20 cellular contexts compared by ENCODE assay signal in the genomic region with DNA sequence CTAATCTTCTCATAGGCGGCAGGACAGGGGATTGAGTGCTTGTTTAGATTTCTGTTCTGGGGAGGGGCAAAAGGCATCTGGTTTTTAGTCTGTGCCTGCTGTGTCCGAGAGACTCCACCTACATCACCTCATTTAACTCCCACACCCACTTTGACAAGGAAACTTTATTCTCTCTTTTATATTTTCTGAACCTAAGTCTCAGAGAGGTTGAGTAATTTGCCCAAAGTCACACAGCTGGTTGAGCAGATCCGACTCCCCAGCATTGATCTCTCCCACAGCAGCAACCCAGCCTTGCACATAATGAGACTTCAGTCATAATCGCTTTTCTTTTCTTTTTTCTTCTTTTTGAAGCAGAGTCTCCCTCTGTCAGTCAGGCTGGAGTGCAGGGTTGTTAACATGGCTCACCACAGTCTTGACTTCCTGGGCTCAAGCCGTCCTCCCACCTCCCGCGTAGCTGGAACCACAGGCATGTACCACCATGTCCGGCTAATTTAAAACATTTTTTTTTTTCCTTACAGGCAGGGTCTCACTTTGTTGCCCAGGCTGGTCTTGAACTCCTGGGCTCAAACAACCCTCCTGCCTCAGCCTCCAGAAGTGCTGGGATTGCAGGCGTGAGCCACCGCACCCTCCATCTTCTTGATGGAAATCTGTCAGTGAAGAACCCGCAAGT. TPM values are rescaled to one million over a fixed set of nuclear protein-coding genes. Genes with fewer than 3 reads are reported as not detected.
DNase-seq lines count a peak whose midpoint lies in the region; ATAC-seq and TF ChIP-seq lines count a peak whose summit lies in the region.
"Had no signal": no experiment of that assay in that cellular context is flagged by ENCODE, and none has a peak within 500 bp of the region (broad histone marks: within the 10 kb centered on the region; RNA-seq: fewer than 3 reads in every experiment).

No MANE protein-coding gene starts in this region.

- H3K9me3 ChIP-seq in SJSA1 (replicated peaks) = no peaks in the 10 kb centered on the region
- no peaks in the 10 kb centered on the region for H3K9me3 ChIP-seq in esophagus (ENCODE audit: control insufficient read depth in 2 of 2, insufficient read depth in 1 of 2, low read depth in 1 of 2, low read length in 1 of 2)
- H3K9me3 ChIP-seq in osteoblast (ENCODE audit: low read depth, low read length) = no peaks in the 10 kb centered on the region
- H3K9me3 ChIP-seq: adrenal gland, transverse colon had no signal

- H3K4me1 Mint-ChIP-seq in naive thymus-derived CD8-positive, alpha-beta T cell = peaks cover 0 to 6% (median 0%) of the 10 kb centered on the region in 4 donors
- H3K4me1 Mint-ChIP-seq: CD8-positive, alpha-beta memory T cell had no signal

- H3K4me1 ChIP-seq in SJSA1 (replicated peaks) (peaks cover 71% of the 10 kb centered on the region), esophagus (ENCODE audit: control insufficient read depth in 2 of 2, insufficient read depth in 2 of 2, low read length in 1 of 2) (peaks cover 0 to 5% of the 10 kb centered on the region in 2 donors), osteoblast (ENCODE audit: insufficient read depth, low read length) (peaks cover 27% of the 10 kb centered on the region)
- H3K4me1 ChIP-seq: adrenal gland, parathyroid adenoma, transverse colon had no signal

- no peaks in the 10 kb centered on the region for H3K36me3 Mint-ChIP-seq in naive thymus-derived CD8-positive, alpha-beta T cell

- no peak for TF ChIP-seq CTCF in osteoblast (IDR thresholded peaks at IDR 0.05; ENCODE audit: extremely low read depth, low read depth, low read length)

- H3K27me3 Mint-ChIP-seq in naive thymus-derived CD8-positive, alpha-beta T cell = peaks cover 0 to 5% (median 3%) of the 10 kb centered on the region in 5 donors

- no peak overlapping the region for H3K4me3 Mint-ChIP-seq in naive thymus-derived CD8-positive, alpha-beta T cell
- H3K4me3 Mint-ChIP-seq: activated CD8-positive, alpha-beta T cell treated with anti-CD3 and anti-CD28 coated beads for 36 hours; CD8-positive, alpha-beta memory T cell had no signal

- H3K4me3 ChIP-seq in SJSA1 = no peak overlapping the region
- no peak overlapping the region for H3K4me3 ChIP-seq in esophagus (ENCODE audit: low read depth in 1 of 2, low read length in 2 of 2)
- H3K4me3 ChIP-seq in osteoblast (ENCODE audit: insufficient read depth, low read length) = no peak overlapping the region
- H3K4me3 ChIP-seq: adrenal gland, coronary artery, transverse colon had no signal

- DNase-seq in DMS 273 (lab: John Stamatoyannopoulos, UW; ENCODE audit: unreplicated experiment) = peak; percentile 49
- DNase-seq in DMS 273 treated with DMSO at 0.1 percent for 48 hours (lab: John Stamatoyannopoulos, UW) = no peak
- DNase-seq in SJSA1 (ENCODE audit: low read depth in 1 of 2, low spot score in 2 of 2) = peak; percentile 93
- no peak for DNase-seq in osteoblast (ENCODE audit: insufficient read length, low spot score, missing footprints)
- DNase-seq in NCI-H2227 treated with DMSO at 0.1 percent for 48 hours (lab: John Stamatoyannopoulos, UW) = no peak
- DNase-seq in naive thymus-derived CD8-positive, alpha-beta T cell = no peak
- DNase-seq: activated CD8-positive, alpha-beta T cell treated with anti-CD3 and anti-CD28 coated beads for 36 hours; adrenal gland; CD8-positive, alpha-beta memory T cell; hypothalamus; KBM-7; NCI-H1417; NCI-H345; OCI-M1; transverse colon had no signal

- peaks cover 0 to 10% (median 0%) of the 10 kb centered on the region in 9 donors for H3K9me3 Mint-ChIP-seq in naive thymus-derived CD8-positive, alpha-beta T cell

- peak overlapping the region; percentile 52 for H2AFZ ChIP-seq in osteoblast (ENCODE audit: low read length)
- H2AFZ ChIP-seq: parathyroid adenoma had no signal

- POLR2A ChIA-PET in naive thymus-derived CD8-positive, alpha-beta T cell (lab: Charles Lee) = no interaction called here

- H3K27ac ChIP-seq in SJSA1 = peak overlapping the region; percentile 80
- peak overlapping the region; percentile 5 to 74 for H3K27ac ChIP-seq in esophagus (ENCODE audit: low read depth in 2 of 2, low read length in 1 of 2)
- H3K27ac ChIP-seq in osteoblast (ENCODE audit: low read depth, low read length) = no peak overlapping the region
- H3K27ac ChIP-seq: 22Rv1, adrenal gland, coronary artery, parathyroid adenoma, transverse colon had no signal

- no peaks in the 10 kb centered on the region for H4K20me1 ChIP-seq in osteoblast (ENCODE audit: insufficient read depth, low read length)

- WGBS in esophagus, 2 donors = 58 to 62% methylated on average over 11 of the region's 11 CpGs

- ATAC-seq in GM21723 (IDR thresholded peaks at IDR 0.05; ENCODE audit: unreplicated experiment) = no peak
- no peak for ATAC-seq in naive thymus-derived CD8-positive, alpha-beta T cell
- ATAC-seq: activated CD8-positive, alpha-beta T cell treated with anti-CD3 and anti-CD28 coated beads for 36 hours had no signal

- no peaks in the 10 kb centered on the region for H3K79me2 ChIP-seq in osteoblast (ENCODE audit: insufficient read depth, low read length)
- H3K79me2 ChIP-seq: parathyroid adenoma had no signal

- H3K27me3 ChIP-seq in SJSA1 (replicated peaks) = no peaks in the 10 kb centered on the region
- H3K27me3 ChIP-seq in esophagus (ENCODE audit: control insufficient read depth in 1 of 2, insufficient read depth in 2 of 2, low read length in 2 of 2) = no peaks in the 10 kb centered on the region
- no peaks in the 10 kb centered on the region for H3K27me3 ChIP-seq in osteoblast (ENCODE audit: insufficient read depth, low read length)
- H3K27me3 ChIP-seq: adrenal gland, transverse colon had no signal

- peak overlapping the region; percentile 37 for H3K4me2 ChIP-seq in osteoblast (ENCODE audit: insufficient read depth, low read length)

- H3K36me3 ChIP-seq in SJSA1 = no peaks in the 10 kb centered on the region
- no peaks in the 10 kb centered on the region for H3K36me3 ChIP-seq in esophagus (ENCODE audit: control insufficient read depth in 2 of 2, insufficient read depth in 2 of 2, low read length in 1 of 2)
- no peaks in the 10 kb centered on the region for H3K36me3 ChIP-seq in osteoblast (ENCODE audit: insufficient read depth, low read length)
- H3K36me3 ChIP-seq: adrenal gland, transverse colon had no signal

- no peak overlapping the region for H3K27ac Mint-ChIP-seq in naive thymus-derived CD8-positive, alpha-beta T cell
- H3K27ac Mint-ChIP-seq: activated CD8-positive, alpha-beta T cell treated with anti-CD3 and anti-CD28 coated beads for 36 hours; CD8-positive, alpha-beta memory T cell had no signal

RNA-seq across cellular contexts. Expression of a gene that starts 36.5 kb away (rescaled TPM):
- total RNA-seq in SJSA1 (2014; rRNA removed; shearing (Covaris generic)) = 10.2 and 10.3 TPM in 2 replicates
- 1 to 10 TPM in 1 of 2 donors, under 1 TPM in 1; 0.55 to 1.3 TPM for polyA plus RNA-seq in esophagus
- 5.1 and 5.6 TPM in 2 replicates for total RNA-seq in osteoblast
- total RNA-seq in naive thymus-derived CD8-positive, alpha-beta T cell = 1 to 10 TPM; 1.1 to 1.2 TPM
- polyA plus RNA-seq in naive thymus-derived CD8-positive, alpha-beta T cell = under 1 TPM in 1 of 3 donors, not detected in 2; 0.06 TPM

Comparison
In these comparisons a context has a peak if more than half of its experiments do, and no peak if none do; other contexts are left out.
1. DNase-seq: peak in DMS 273 (single experiment) and SJSA1 (2 of 2); none in DMS 273 treated with DMSO at 0.1 percent for 48 hours (single experiment), osteoblast (single experiment), NCI-H2227 treated with DMSO at 0.1 percent for 48 hours (single experiment) and naive thymus-derived CD8-positive, alpha-beta T cell (0 of 10).